ENCODE assay signal across 11 cellular contexts in genomic region chr2:916935-917334, GRCh38. TPM values are rescaled to one million over a fixed set of nuclear protein-coding genes. Genes with fewer than 3 reads are reported as not detected.
"Had no signal": no experiment of that assay in that cellular context is flagged by ENCODE, and none has a peak within 500 bp of the region (broad histone marks: within the 10 kb centered on the region; RNA-seq: fewer than 3 reads in every experiment).

No MANE protein-coding gene starts in this region.

- H3K36me3 ChIP-seq: HAP-1 had no signal

- H3K4me2 ChIP-seq: GM23338 had no signal

- H2AFZ ChIP-seq: GM23248, GM23338 had no signal

- H3K9ac ChIP-seq: GM23248 had no signal

- ATAC-seq: GM23338, HCT116 had no signal

- DNase-seq: GM23248, GOT3, H7, H9, HCEC 1CT, HFFc6 had no signal

- H3K4me3 ChIP-seq: GM23248, GM23338, HAP-1 had no signal

- H3K27ac ChIP-seq: GM23248 had no signal

- FAIRE-seq: H54 had no signal

- H3K9me3 ChIP-seq: HAP-1 had no signal

RNA-seq across cellular contexts. Expression of gene SNTG2, which starts 33.7 kb away (rescaled TPM):
- total RNA-seq: GM23248, H4, HFFc6 had no signal
- polyA plus RNA-seq: GM23248 had no signal
